ENCODE assay signal across 8 cellular contexts in the genomic region with DNA sequence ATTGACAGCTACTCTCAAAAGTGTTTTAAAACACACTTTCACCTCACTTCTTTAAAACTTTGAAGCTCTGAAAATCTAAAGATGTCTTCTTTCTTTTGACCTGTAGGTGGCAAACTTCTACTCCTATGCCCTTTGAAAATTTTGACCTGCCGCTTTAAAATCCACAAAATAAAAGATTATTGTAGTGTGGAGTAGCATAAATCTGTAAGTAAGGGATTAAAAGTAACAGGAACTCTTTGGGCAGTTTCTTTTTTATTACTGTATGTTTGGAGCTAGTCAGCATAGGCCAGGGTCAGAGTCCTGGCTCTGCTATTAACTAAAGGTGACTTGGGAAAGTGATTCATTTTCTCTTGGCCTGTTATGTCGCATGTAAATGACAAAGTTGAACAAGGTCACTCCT. TPM values are rescaled to one million over a fixed set of nuclear protein-coding genes. Genes with fewer than 3 reads are reported as not detected.
DNase-seq lines count a peak whose midpoint lies in the region; ATAC-seq, FAIRE-seq and TF ChIP-seq lines count a peak whose summit lies in the region.

No MANE protein-coding gene starts in this region.

- intact Hi-C loops in head of caudate nucleus (cut with DNase I), result loop anchor here (5.0 kb wide), 1 partner anchor 164 kb away; the partner anchor contains the start of gene NUDT6

- no peak overlapping the region for H3K9ac ChIP-seq in adipocyte (ENCODE audit: low read length)

- FAIRE-seq in urothelium cell line (lab: Jason Lieb, UNC), result no peak

- no peak overlapping the region for H3K4me3 ChIP-seq in Jurkat, Clone E6-1 (ENCODE audit: low read length)
- H3K4me3 ChIP-seq in adipocyte (ENCODE audit: low read length), result no peak overlapping the region
- H3K4me3 ChIP-seq in kidney epithelial cell (ENCODE audit: low read depth, low read length), result no peak overlapping the region

- ATAC-seq in GM18505 (IDR thresholded peaks at IDR 0.05; ENCODE audit: unreplicated experiment), result no peak

- TF ChIP-seq POLR2A in GM18505 (IDR thresholded peaks at IDR 0.05; ENCODE audit: borderline replicate concordance, extremely low read depth, insufficient read depth, insufficient read length), result no peak

- H3K27me3 ChIP-seq in adipocyte (replicated peaks; ENCODE audit: control insufficient read depth, insufficient read depth, low read length), result no peaks in the 10 kb centered on the region
- no peaks in the 10 kb centered on the region for H3K27me3 ChIP-seq in kidney epithelial cell (ENCODE audit: control insufficient read depth, insufficient read depth, low read length)

- peak; percentile 29 for DNase-seq in SIG-M5 treated with dmso at 0.1 percent for 504 hours (lab: John Stamatoyannopoulos, UW; ENCODE audit: unreplicated experiment)
- no peak for DNase-seq in SIG-M5 (lab: John Stamatoyannopoulos, UW)
- DNase-seq in Jurkat, Clone E6-1 (ENCODE audit: low read depth, low spot score), result peak; percentile 14
- DNase-seq in adipocyte (ENCODE audit: low read depth), result peak; percentile 81
- DNase-seq in kidney epithelial cell (ENCODE audit: low read depth), result no peak
- peak; percentile 27 for DNase-seq in urothelium cell line (ENCODE audit: low spot score)
- no peak for DNase-seq in head of caudate nucleus

- no peaks in the 10 kb centered on the region for H3K36me3 ChIP-seq in adipocyte (ENCODE audit: control insufficient read depth, insufficient read depth, low read length, severe bottlenecking)
- H3K36me3 ChIP-seq in kidney epithelial cell (ENCODE audit: control insufficient read depth, insufficient read depth, low read length), result no peaks in the 10 kb centered on the region

- no peaks in the 10 kb centered on the region for H3K4me1 ChIP-seq in adipocyte (ENCODE audit: control insufficient read depth, insufficient read depth, low read length)

- TF ChIP-seq CTCF in kidney epithelial cell (IDR thresholded peaks at IDR 0.05; ENCODE audit: insufficient read depth, low read length, poor library complexity, severe bottlenecking), result peak; percentile 54

- no peaks in the 10 kb centered on the region for H3K9me3 ChIP-seq in adipocyte (ENCODE audit: control insufficient read depth, low read length)

RNA-seq across cellular contexts. Expression of gene BBS12, which starts 25.5 kb away (rescaled TPM):
- polyA plus RNA-seq in Jurkat, Clone E6-1 (2012; ENCODE audit: insufficient read depth, insufficient read length), result 2.9 TPM
- 2.5 and 2.9 TPM in 2 replicates for total RNA-seq in kidney epithelial cell

Comparison
In these comparisons a context has a peak if more than half of its experiments do, and no peak if none do; other contexts are left out.
1. DNase-seq: peak in SIG-M5 treated with dmso at 0.1 percent for 504 hours (single experiment), Jurkat, Clone E6-1 (single experiment), adipocyte (single experiment) and urothelium cell line (single experiment); none in SIG-M5 (single experiment), kidney epithelial cell (single experiment) and head of caudate nucleus (0 of 42).